Comparison of ENCODE assay signal across 25 cellular contexts in the genomic region with DNA sequence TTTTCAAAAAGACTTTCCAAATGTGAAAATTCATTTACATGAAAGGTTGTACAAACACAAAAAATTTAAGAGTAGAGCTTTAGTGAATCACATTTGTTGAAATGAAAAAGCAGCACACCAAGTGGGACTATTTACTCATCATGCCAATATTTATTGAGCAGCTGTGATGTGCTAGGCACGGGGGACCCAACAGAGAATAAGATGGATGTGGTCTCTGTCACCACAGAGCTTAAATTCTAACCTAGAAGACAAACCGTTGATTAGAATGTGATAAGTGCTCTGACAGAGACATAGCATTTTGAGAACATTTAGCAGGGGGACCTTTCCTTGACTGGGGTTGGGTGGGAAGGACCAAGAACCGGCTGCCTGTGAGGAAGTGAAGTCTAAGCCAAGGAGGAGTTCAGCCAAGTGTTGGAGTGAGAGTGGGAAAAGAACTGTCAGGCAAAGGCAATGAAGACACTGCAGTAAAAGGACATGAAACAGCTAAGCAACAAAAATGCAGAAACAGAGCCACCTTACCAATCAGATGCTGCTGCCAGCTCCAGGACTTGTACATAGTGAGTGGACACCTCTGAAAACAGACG.
"Had no signal": no experiment of that assay in that cellular context is flagged by ENCODE, and none has a peak within 500 bp of the region (broad histone marks: within the 10 kb centered on the region; RNA-seq: fewer than 3 reads in every experiment).

No MANE protein-coding gene starts in this region.

- H3K27me3 Mint-ChIP-seq: activated CD4-positive, alpha-beta T cell treated with anti-CD3 and anti-CD28 coated beads for 36 hours; activated CD8-positive, alpha-beta memory T cell treated with anti-CD3 and anti-CD28 coated beads, Interleukin-2, amount 10 ng/mL, durations not matched to agents 7 days and 5 days; central memory CD8-positive, alpha-beta T cell; stimulated activated memory B cell treated with anti-CD40 and anti-IgM and Interleukin-4, amounts not matched to agents 10 μg/mL and 1 μg/mL and 100 μg/mL, for 72 hours; stimulated activated naive CD8-positive, alpha-beta T cell treated with anti-CD3 and anti-CD28 coated beads, Interleukin-15, amount 100 ng/mL, for 72 hours had no signal

- H3K4me1 Mint-ChIP-seq: activated CD4-positive, alpha-beta T cell treated with anti-CD3 and anti-CD28 coated beads for 36 hours; activated CD8-positive, alpha-beta memory T cell treated with anti-CD3 and anti-CD28 coated beads, Interleukin-2, amount 10 ng/mL, durations not matched to agents 7 days and 5 days; central memory CD8-positive, alpha-beta T cell; naive thymus-derived CD8-positive, alpha-beta T cell; stimulated activated memory B cell treated with anti-CD40 and anti-IgM and Interleukin-4, amounts not matched to agents 10 μg/mL and 1 μg/mL and 100 μg/mL, for 72 hours; stimulated activated naive CD8-positive, alpha-beta T cell treated with anti-CD3 and anti-CD28 coated beads, Interleukin-15, amount 100 ng/mL, for 72 hours had no signal

- H3K9me3 Mint-ChIP-seq: activated T-helper 2 cell treated with anti-CD3 and anti-CD28 coated beads, Interferon-gamma antibody, Interleukin-2, Interleukin-4, amounts not matched to agents 10 μg/mL and 5 μg/mL and 100 μg/mL, durations not matched to agents 14 hours and 24 hours and 36 hours; stimulated activated memory B cell treated with anti-CD40 and anti-IgM and Interleukin-4, amounts not matched to agents 10 μg/mL and 1 μg/mL and 100 μg/mL, for 72 hours had no signal

- H3K27me3 ChIP-seq: breast epithelium, esophagus squamous epithelium, gastrocnemius medialis, thyroid gland had no signal

- H3K9me3 ChIP-seq: breast epithelium, esophagus squamous epithelium, gastrocnemius medialis, thyroid gland had no signal

- H3K4me1 ChIP-seq: breast epithelium, esophagus squamous epithelium, gastrocnemius medialis, thyroid gland had no signal

- DNase-seq: activated CD4-positive, alpha-beta T cell treated with anti-CD3 and anti-CD28 coated beads for 36 hours; activated CD4-positive, CD25-positive, alpha-beta regulatory T cell; activated CD8-positive, alpha-beta memory T cell treated with anti-CD3 and anti-CD28 coated beads, Interleukin-2, amount 10 ng/mL, durations not matched to agents 7 days and 5 days; activated CD8-positive, alpha-beta T cell treated with anti-CD3 and anti-CD28 coated beads, Interleukin-2, amount 10 ng/mL, durations not matched to agents 7 days and 5 days; activated T-cell treated with anti-CD3 and anti-CD28 coated beads, Interleukin-2, amount 50 U/mL, for 48 hours; dermis blood vessel endothelial cell; effector CD4-positive, alpha-beta T cell; esophagus squamous epithelium; gastrocnemius medialis; glutamatergic neuron; mammary epithelial cell; naive thymus-derived CD8-positive, alpha-beta T cell; small intestine; stimulated activated CD4-positive, alpha-beta T cell treated with anti-CD3 and anti-CD28 coated beads, Interleukin-4, amount 100 ng/mL, for 24 hours; stimulated activated naive CD8-positive, alpha-beta T cell treated with anti-CD3 and anti-CD28 coated beads, Interleukin-15, amount 100 ng/mL, for 72 hours; substantia nigra; T-helper 1 cell; thyroid gland had no signal

- H3K27ac Mint-ChIP-seq: activated CD4-positive, alpha-beta T cell treated with anti-CD3 and anti-CD28 coated beads for 36 hours; activated CD8-positive, alpha-beta memory T cell treated with anti-CD3 and anti-CD28 coated beads, Interleukin-2, amount 10 ng/mL, durations not matched to agents 7 days and 5 days; activated CD8-positive, alpha-beta T cell treated with anti-CD3 and anti-CD28 coated beads, Interleukin-2, amount 10 ng/mL, durations not matched to agents 7 days and 5 days; activated naive CD4-positive, alpha-beta T cell treated with anti-CD3 and anti-CD28 coated beads, Interleukin-2, amount 50 U/mL, for 72 hours; activated T-helper 2 cell treated with anti-CD3 and anti-CD28 coated beads, Interferon-gamma antibody, Interleukin-2, Interleukin-4, amounts not matched to agents 10 μg/mL and 5 μg/mL and 100 μg/mL, durations not matched to agents 14 hours and 24 hours and 36 hours; naive thymus-derived CD8-positive, alpha-beta T cell; progenitor cell of endocrine pancreas; stimulated activated memory B cell treated with anti-CD40 and anti-IgM and Interleukin-4, amounts not matched to agents 10 μg/mL and 1 μg/mL and 100 μg/mL, for 72 hours; stimulated activated naive CD8-positive, alpha-beta T cell treated with anti-CD3 and anti-CD28 coated beads, Interleukin-15, amount 100 ng/mL, for 72 hours had no signal

- H3K36me3 Mint-ChIP-seq: activated CD8-positive, alpha-beta memory T cell treated with anti-CD3 and anti-CD28 coated beads, Interleukin-2, amount 10 ng/mL, durations not matched to agents 7 days and 5 days; activated naive CD4-positive, alpha-beta T cell treated with anti-CD3 and anti-CD28 coated beads, Interleukin-2, amount 50 U/mL, for 72 hours; naive thymus-derived CD8-positive, alpha-beta T cell; stimulated activated memory B cell treated with anti-CD40 and anti-IgM and Interleukin-4, amounts not matched to agents 10 μg/mL and 1 μg/mL and 100 μg/mL, for 72 hours had no signal

- H3K27ac ChIP-seq: epithelial cell of prostate, esophagus squamous epithelium, gastrocnemius medialis, thyroid gland had no signal

- H3K36me3 ChIP-seq: breast epithelium, esophagus squamous epithelium, gastrocnemius medialis, thyroid gland had no signal

- H3K4me3 Mint-ChIP-seq: activated CD4-positive, alpha-beta T cell treated with anti-CD3 and anti-CD28 coated beads for 36 hours; activated CD8-positive, alpha-beta memory T cell treated with anti-CD3 and anti-CD28 coated beads, Interleukin-2, amount 10 ng/mL, durations not matched to agents 7 days and 5 days; activated CD8-positive, alpha-beta T cell treated with anti-CD3 and anti-CD28 coated beads, Interleukin-2, amount 10 ng/mL, durations not matched to agents 7 days and 5 days; central memory CD8-positive, alpha-beta T cell; naive thymus-derived CD8-positive, alpha-beta T cell; stimulated activated memory B cell treated with anti-CD40 and anti-IgM and Interleukin-4, amounts not matched to agents 10 μg/mL and 1 μg/mL and 100 μg/mL, for 72 hours; stimulated activated naive CD8-positive, alpha-beta T cell treated with anti-CD3 and anti-CD28 coated beads, Interleukin-15, amount 100 ng/mL, for 72 hours had no signal

- H3K4me3 ChIP-seq: breast epithelium, esophagus squamous epithelium, gastrocnemius medialis, thyroid gland had no signal
